ENCODE assay signal across 16 cellular contexts in the genomic region with DNA sequence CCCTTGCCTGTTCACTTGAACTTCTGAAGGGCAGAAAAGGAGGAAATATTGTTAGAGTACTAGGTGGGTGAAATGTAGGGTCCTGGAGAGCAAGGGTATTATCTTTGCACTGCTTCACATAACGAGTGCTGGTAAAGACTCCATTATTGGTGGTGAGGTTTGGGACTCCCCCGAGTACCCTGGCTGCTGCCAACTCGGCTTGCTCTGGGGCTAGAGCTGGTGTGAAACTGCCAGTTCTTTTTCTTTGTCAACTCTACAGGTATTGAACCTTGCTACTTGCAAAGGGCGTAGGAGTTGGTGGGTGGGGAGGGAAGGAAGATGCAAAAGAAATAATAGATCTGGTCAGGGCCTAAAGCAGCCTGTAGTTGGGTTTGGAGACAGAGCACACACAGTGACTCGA. TPM values are rescaled to one million over a fixed set of nuclear protein-coding genes. Genes with fewer than 3 reads are reported as not detected.
A peak's percentile ranks its signal among the peaks of the same experiment; 100 is the strongest.
DNase-seq lines count a peak whose midpoint lies in the region; ATAC-seq, FAIRE-seq and TF ChIP-seq lines count a peak whose summit lies in the region.
"Had no signal": no experiment of that assay in that cellular context is flagged by ENCODE, and none has a peak within 500 bp of the region (broad histone marks: within the 10 kb centered on the region; RNA-seq: fewer than 3 reads in every experiment).

No MANE protein-coding gene starts in this region.

- H3K9me3 ChIP-seq in left ventricle myocardium inferior (replicated peaks) (no peaks in the 10 kb centered on the region), SU-DHL-6 (ENCODE audit: insufficient read depth, low read length) (no peaks in the 10 kb centered on the region), thyroid gland (no peaks in the 10 kb centered on the region)
- H3K9me3 ChIP-seq: BLaER1 treated with 17β-estradiol and CSF1 and Interleukin-3, amounts not matched to agents 10 nM and 100 nM; HAP-1 had no signal

- peak; percentile 8 for FAIRE-seq in GM19239 (lab: Jason Lieb, UNC)
- FAIRE-seq: H1 had no signal

- ATAC-seq in Right ventricle myocardium superior (ENCODE audit: poor library complexity) (peak; percentile 34), HG02759 (IDR thresholded peaks at IDR 0.05; ENCODE audit: unreplicated experiment) (no peak)
- peak; percentile 16 for ATAC-seq in stimulated activated effector memory CD8-positive, alpha-beta T cell treated with anti-CD3 and anti-CD28 coated beads, Interleukin-12 subunit alpha, Interleukin-12 subunit beta, amount 100 ng/mL, for 72 hours

- H3K9me3 Mint-ChIP-seq in stimulated activated effector memory CD8-positive, alpha-beta T cell treated with anti-CD3 and anti-CD28 coated beads, Interleukin-12 subunit alpha, Interleukin-12 subunit beta, amount 100 ng/mL, for 72 hours = no peaks in the 10 kb centered on the region
- H3K9me3 Mint-ChIP-seq: CD4-positive, CD25-positive, alpha-beta regulatory T cell had no signal

- DNase-seq in Right ventricle myocardium superior (no peak), left ventricle myocardium inferior (no peak), GM19239 (ENCODE audit: insufficient read length, low spot score) (no peak), NK-92 (lab: John Stamatoyannopoulos, UW; ENCODE audit: unreplicated experiment) (no peak), thyroid gland (no peak)
- DNase-seq in stimulated activated effector memory CD8-positive, alpha-beta T cell treated with anti-CD3 and anti-CD28 coated beads, Interleukin-12 subunit alpha, Interleukin-12 subunit beta, amount 100 ng/mL, for 72 hours (ENCODE audit: low spot score in 2 of 2) = no peak
- DNase-seq: 8988T; AML-193; CD4-positive, CD25-positive, alpha-beta regulatory T cell; DMS53 had no signal

- no peak overlapping the region for H2AFZ ChIP-seq in SU-DHL-6 (ENCODE audit: low read depth, low read length, severe bottlenecking)

- no peaks in the 10 kb centered on the region for H3F3A ChIP-seq in SU-DHL-6 (ENCODE audit: insufficient read depth)

- H3K27ac ChIP-seq in left ventricle myocardium inferior (replicated peaks) = no peak overlapping the region
- no peak overlapping the region for H3K27ac ChIP-seq in SU-DHL-6 (ENCODE audit: low read depth, low read length)
- H3K27ac ChIP-seq in thyroid gland = no peak overlapping the region
- H3K27ac ChIP-seq: BLaER1 treated with 17β-estradiol and CSF1 and Interleukin-3, amounts not matched to agents 10 nM and 100 nM; HL-60 had no signal

- H3K9ac ChIP-seq in SU-DHL-6 (ENCODE audit: low read length) = no peak overlapping the region
- H3K9ac ChIP-seq: BLaER1 treated with 17β-estradiol and CSF1 and Interleukin-3, amounts not matched to agents 10 nM and 100 nM had no signal

- no peak overlapping the region for H3K27ac Mint-ChIP-seq in stimulated activated effector memory CD8-positive, alpha-beta T cell treated with anti-CD3 and anti-CD28 coated beads, Interleukin-12 subunit alpha, Interleukin-12 subunit beta, amount 100 ng/mL, for 72 hours
- H3K27ac Mint-ChIP-seq: CD4-positive, CD25-positive, alpha-beta regulatory T cell had no signal

- no peaks in the 10 kb centered on the region for H4K20me1 ChIP-seq in SU-DHL-6 (ENCODE audit: low read depth, low read length)
- H4K20me1 ChIP-seq: BLaER1 treated with 17β-estradiol and CSF1 and Interleukin-3, amounts not matched to agents 10 nM and 100 nM had no signal

- H3K27me3 ChIP-seq in left ventricle myocardium inferior (ENCODE audit: low read depth) = no peaks in the 10 kb centered on the region
- no peaks in the 10 kb centered on the region for H3K27me3 ChIP-seq in SU-DHL-6 (ENCODE audit: low read length)
- no peaks in the 10 kb centered on the region for H3K27me3 ChIP-seq in thyroid gland
- H3K27me3 ChIP-seq: BLaER1 treated with 17β-estradiol and CSF1 and Interleukin-3, amounts not matched to agents 10 nM and 100 nM had no signal

- no peaks in the 10 kb centered on the region for H3K4me1 Mint-ChIP-seq in stimulated activated effector memory CD8-positive, alpha-beta T cell treated with anti-CD3 and anti-CD28 coated beads, Interleukin-12 subunit alpha, Interleukin-12 subunit beta, amount 100 ng/mL, for 72 hours
- H3K4me1 Mint-ChIP-seq: CD4-positive, CD25-positive, alpha-beta regulatory T cell had no signal

- peak overlapping the region; percentile 6 for H3K4me2 ChIP-seq in SU-DHL-6 (ENCODE audit: low read depth, low read length, poor library complexity, severe bottlenecking)
- H3K4me2 ChIP-seq: BLaER1 treated with 17β-estradiol and CSF1 and Interleukin-3, amounts not matched to agents 10 nM and 100 nM had no signal

- H3K79me2 ChIP-seq in SU-DHL-6 (ENCODE audit: insufficient read depth, low read length) = no peaks in the 10 kb centered on the region

- H3K4me1 ChIP-seq in left ventricle myocardium inferior = peaks cover 59% of the 10 kb centered on the region
- H3K4me1 ChIP-seq in thyroid gland = peaks cover 3 to 8% of the 10 kb centered on the region in 2 donors
- H3K4me1 ChIP-seq: HAP-1 had no signal

- WGBS in thyroid gland, 2 donors = 80 to 90% methylated on average over 5 of the region's 5 CpGs

- no peaks in the 10 kb centered on the region for H3K36me3 Mint-ChIP-seq in stimulated activated effector memory CD8-positive, alpha-beta T cell treated with anti-CD3 and anti-CD28 coated beads, Interleukin-12 subunit alpha, Interleukin-12 subunit beta, amount 100 ng/mL, for 72 hours
- H3K36me3 Mint-ChIP-seq: CD4-positive, CD25-positive, alpha-beta regulatory T cell had no signal

- TF ChIP-seq CTCF in left ventricle myocardium inferior (IDR thresholded peaks at IDR 0.05; ENCODE audit: borderline replicate concordance) (no peak), SU-DHL-6 (IDR thresholded peaks at IDR 0.05; ENCODE audit: insufficient read depth, low read length, poor library complexity, severe bottlenecking) (no peak), thyroid gland (IDR thresholded peaks at IDR 0.05) (no peak)

- no peaks in the 10 kb centered on the region for H3K9me2 ChIP-seq in SU-DHL-6 (replicated peaks; ENCODE audit: insufficient read depth, low read length)

- intact Hi-C loops in Right ventricle myocardium superior (cut with DNase I) (no loop called here), left ventricle myocardium inferior (cut with micrococcal nuclease) (no loop called here), thyroid gland (cut with DNase I) (no loop called here)

- no peaks in the 10 kb centered on the region for H3K36me3 ChIP-seq in left ventricle myocardium inferior
- H3K36me3 ChIP-seq in SU-DHL-6 (ENCODE audit: low read length) = no peaks in the 10 kb centered on the region
- H3K36me3 ChIP-seq in thyroid gland = no peaks in the 10 kb centered on the region
- H3K36me3 ChIP-seq: BLaER1 treated with 17β-estradiol and CSF1 and Interleukin-3, amounts not matched to agents 10 nM and 100 nM; HAP-1 had no signal

- TF ChIP-seq POLR2A in thyroid gland (IDR thresholded peaks at IDR 0.05) = no peak

- H3K4me3 Mint-ChIP-seq in stimulated activated effector memory CD8-positive, alpha-beta T cell treated with anti-CD3 and anti-CD28 coated beads, Interleukin-12 subunit alpha, Interleukin-12 subunit beta, amount 100 ng/mL, for 72 hours = no peak overlapping the region
- H3K4me3 Mint-ChIP-seq: CD4-positive, CD25-positive, alpha-beta regulatory T cell had no signal

- H3K4me3 ChIP-seq in left ventricle myocardium inferior (no peak overlapping the region), SU-DHL-6 (ENCODE audit: insufficient read depth, low read length, poor library complexity, severe bottlenecking) (no peak overlapping the region), thyroid gland (replicated peaks in 1 of 3) (no peak overlapping the region)
- H3K4me3 ChIP-seq: BLaER1 treated with 17β-estradiol and CSF1 and Interleukin-3, amounts not matched to agents 10 nM and 100 nM; HAP-1 had no signal

RNA-seq across cellular contexts. Expression of gene MAST4, which starts 16.0 kb away (rescaled TPM):
- total RNA-seq in Right ventricle myocardium superior (42.0 TPM), left ventricle myocardium inferior (55.7 TPM), thyroid gland (10 to 100 TPM; 20.2 to 38.3 (median 24.4) TPM)
